26 cellular contexts compared by ENCODE assay signal in the genomic region with DNA sequence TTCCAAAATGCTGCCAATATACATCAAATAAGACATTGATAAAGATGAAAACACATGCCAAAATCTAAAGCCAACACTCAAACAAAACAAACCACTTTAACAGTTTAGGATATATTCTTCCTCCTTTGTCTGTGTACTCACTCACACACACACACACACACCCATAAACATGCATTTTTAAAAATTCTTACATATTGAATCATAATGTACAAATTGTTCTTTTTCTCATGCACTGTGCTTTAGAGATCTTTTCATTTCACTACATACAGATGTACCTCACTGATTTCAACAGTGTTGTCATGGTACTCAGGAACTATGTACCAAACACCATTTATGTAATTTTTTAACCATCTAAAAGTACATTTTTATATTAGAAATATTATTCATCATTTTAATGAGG. TPM values are rescaled to one million over a fixed set of nuclear protein-coding genes. Genes with fewer than 3 reads are reported as not detected.
"Had no signal": no experiment of that assay in that cellular context is flagged by ENCODE, and none has a peak within 500 bp of the region (broad histone marks: within the 10 kb centered on the region; RNA-seq: fewer than 3 reads in every experiment).

No MANE protein-coding gene starts in this region.

- H3K36me3 Mint-ChIP-seq: activated naive CD4-positive, alpha-beta T cell treated with anti-CD3 and anti-CD28 coated beads, Interleukin-2, amount 10 ng/mL, durations not matched to agents 7 days and 5 days; activated naive CD8-positive, alpha-beta T cell treated with anti-CD3 and anti-CD28 coated beads, Interleukin-2, amount 10 ng/mL, durations not matched to agents 7 days and 5 days; WTC11 had no signal

- H3K27me3 ChIP-seq: testis had no signal

- H3K4me1 Mint-ChIP-seq: activated CD4-positive, alpha-beta T cell treated with anti-CD3 and anti-CD28 coated beads, Interleukin-2, amount 10 ng/mL, durations not matched to agents 7 days and 5 days; activated naive CD4-positive, alpha-beta T cell treated with anti-CD3 and anti-CD28 coated beads, Interleukin-2, amount 10 ng/mL, durations not matched to agents 7 days and 5 days; nephron progenitor cell; WTC11 had no signal

- H3K4me3 Mint-ChIP-seq: activated CD4-positive, alpha-beta memory T cell treated with anti-CD3 and anti-CD28 coated beads, Interleukin-2, amount 10 ng/mL, durations not matched to agents 7 days and 5 days; activated CD4-positive, alpha-beta T cell treated with anti-CD3 and anti-CD28 coated beads, Interleukin-2, amount 10 ng/mL, durations not matched to agents 7 days and 5 days; activated naive CD4-positive, alpha-beta T cell treated with anti-CD3 and anti-CD28 coated beads, Interleukin-2, amount 10 ng/mL, durations not matched to agents 7 days and 5 days; activated naive CD8-positive, alpha-beta T cell treated with anti-CD3 and anti-CD28 coated beads, Interleukin-2, amount 10 ng/mL, durations not matched to agents 7 days and 5 days; activated T-cell treated with anti-CD3 and anti-CD28 coated beads, Interleukin-2, amount 50 U/mL, for 24 hours; effector memory CD8-positive, alpha-beta T cell; nephron progenitor cell; WTC11 had no signal

- H3K4me1 ChIP-seq: testis had no signal

- H3K27ac Mint-ChIP-seq: activated CD4-positive, alpha-beta memory T cell treated with anti-CD3 and anti-CD28 coated beads, Interleukin-2, amount 10 ng/mL, durations not matched to agents 7 days and 5 days; activated CD4-positive, alpha-beta T cell treated with anti-CD3 and anti-CD28 coated beads, Interleukin-2, amount 10 ng/mL, durations not matched to agents 7 days and 5 days; activated naive CD4-positive, alpha-beta T cell treated with anti-CD3 and anti-CD28 coated beads, Interleukin-2, amount 10 ng/mL, durations not matched to agents 7 days and 5 days; activated naive CD8-positive, alpha-beta T cell treated with anti-CD3 and anti-CD28 coated beads, Interleukin-2, amount 10 ng/mL, durations not matched to agents 7 days and 5 days; activated T-cell treated with anti-CD3 and anti-CD28 coated beads, Interleukin-2, amount 50 U/mL, for 24 hours; effector memory CD8-positive, alpha-beta T cell; nephron progenitor cell; WTC11 had no signal

- H3K9me3 ChIP-seq: testis, transverse colon had no signal

- H3K9me3 Mint-ChIP-seq: activated CD4-positive, alpha-beta memory T cell treated with anti-CD3 and anti-CD28 coated beads, Interleukin-2, amount 10 ng/mL, durations not matched to agents 7 days and 5 days; activated CD4-positive, alpha-beta T cell treated with anti-CD3 and anti-CD28 coated beads, Interleukin-2, amount 10 ng/mL, durations not matched to agents 7 days and 5 days; activated naive CD4-positive, alpha-beta T cell treated with anti-CD3 and anti-CD28 coated beads, Interleukin-2, amount 10 ng/mL, durations not matched to agents 7 days and 5 days; activated naive CD8-positive, alpha-beta T cell treated with anti-CD3 and anti-CD28 coated beads, Interleukin-2, amount 10 ng/mL, durations not matched to agents 7 days and 5 days; activated T-cell treated with anti-CD3 and anti-CD28 coated beads, Interleukin-2, amount 50 U/mL, for 24 hours; effector memory CD8-positive, alpha-beta T cell; nephron progenitor cell had no signal

- ATAC-seq: effector memory CD8-positive, alpha-beta T cell; left ventricle myocardium superior; right cardiac atrium; stimulated activated naive CD8-positive, alpha-beta T cell treated with anti-CD3 and anti-CD28 coated beads, Interleukin-15, Interleukin-2, amounts not matched to agents 100 U/mL and 50 U/mL, for 24 hours; WTC11 had no signal

- H3K36me3 ChIP-seq: transverse colon had no signal

- DNase-seq: activated CD4-positive, alpha-beta memory T cell treated with anti-CD3 and anti-CD28 coated beads, Interleukin-2, amount 10 ng/mL, durations not matched to agents 7 days and 5 days; activated CD4-positive, alpha-beta T cell treated with anti-CD3 and anti-CD28 coated beads for 1 hour; activated CD4-positive, alpha-beta T cell treated with anti-CD3 and anti-CD28 coated beads, Interleukin-2, amount 10 ng/mL, durations not matched to agents 7 days and 5 days; activated CD8-positive, alpha-beta memory T cell treated with anti-CD3 and anti-CD28 coated beads, Interleukin-2, amount 50 U/mL, for 48 hours; activated gamma-delta T cell; activated naive CD4-positive, alpha-beta T cell treated with anti-CD3 and anti-CD28 coated beads, Interleukin-2, amount 10 ng/mL, durations not matched to agents 7 days and 5 days; activated naive CD8-positive, alpha-beta T cell treated with anti-CD3 and anti-CD28 coated beads, Interleukin-2, amount 10 ng/mL, durations not matched to agents 7 days and 5 days; activated T-cell treated with anti-CD3 and anti-CD28 coated beads, Interleukin-2, amount 50 U/mL, for 24 hours; amygdala; cerebellar nuclear complex; cortex of kidney; effector memory CD8-positive, alpha-beta T cell; erythroblast; islet precursor cell; left ventricle myocardium superior; mammary epithelial cell; nephron progenitor cell; nucleus accumbens; posterior cingulate gyrus; right cardiac atrium; stimulated activated CD4-positive, alpha-beta T cell treated with anti-CD3 and anti-CD28 coated beads, Interleukin-2, amount 100 ng/mL, for 48 hours; stimulated activated naive CD8-positive, alpha-beta T cell treated with anti-CD3 and anti-CD28 coated beads, Interleukin-15, Interleukin-2, amounts not matched to agents 100 U/mL and 50 U/mL, for 24 hours; T-helper 2 cell; testis; transverse colon had no signal

- H3K4me3 ChIP-seq: testis, transverse colon had no signal

- H3K27ac ChIP-seq: transverse colon had no signal

RNA-seq across cellular contexts. Expression of gene RERG, which starts 9.5 kb away (rescaled TPM):
- total RNA-seq: activated CD4-positive, alpha-beta memory T cell treated with anti-CD3 and anti-CD28 coated beads, Interleukin-2, amount 10 ng/mL, durations not matched to agents 7 days and 5 days; activated naive CD8-positive, alpha-beta T cell treated with anti-CD3 and anti-CD28 coated beads, Interleukin-2, amount 10 ng/mL, durations not matched to agents 7 days and 5 days had no signal
